ENCODE assay signal across 1 cellular context in the genomic region with DNA sequence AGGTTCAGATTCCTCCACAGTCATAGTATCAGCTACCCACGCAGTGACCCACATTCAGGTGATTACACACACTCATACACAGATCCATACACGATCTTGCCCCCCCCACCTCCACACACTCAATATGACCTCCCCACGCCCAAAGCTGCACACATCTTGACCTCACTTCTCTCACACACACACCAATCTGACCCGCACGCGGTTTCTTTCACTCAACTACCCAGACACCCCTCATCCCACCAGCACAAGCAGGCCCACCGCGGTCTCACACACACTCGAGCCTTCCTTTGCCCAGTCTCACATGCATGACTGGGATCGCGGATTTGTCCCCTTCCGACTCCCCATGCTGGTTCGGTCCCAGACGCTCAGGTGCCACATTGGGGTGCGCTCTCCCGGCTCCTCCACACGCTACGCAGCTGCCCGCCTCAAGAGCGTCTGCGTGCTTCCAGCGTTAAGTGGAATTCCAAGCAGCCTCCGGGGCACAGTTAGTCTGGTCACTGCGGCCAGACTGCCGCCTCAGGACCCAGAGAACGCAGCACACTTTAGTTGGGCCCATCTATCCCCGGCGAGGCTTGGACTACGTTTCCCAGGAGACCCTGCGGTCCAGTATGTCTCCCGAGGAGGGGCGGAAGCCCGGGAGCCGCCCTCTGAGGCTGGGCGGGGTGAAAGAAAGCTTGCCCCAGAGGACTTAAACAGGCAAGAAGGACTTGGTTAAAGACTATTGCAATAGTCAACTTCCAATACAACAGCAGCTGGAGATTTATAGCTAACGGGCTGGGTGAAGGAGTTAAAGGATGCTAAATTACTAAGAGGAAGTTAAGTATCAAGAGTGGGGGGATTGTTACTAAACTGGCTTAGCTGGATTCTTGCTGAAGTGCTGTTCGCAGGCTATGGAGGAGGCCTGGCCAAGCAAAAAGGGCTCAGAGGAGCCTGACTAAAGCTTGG.
TF ChIP-seq lines count a peak whose summit lies in the region.

No MANE protein-coding gene starts in this region.

TF ChIP-seq in HEK293, 187 proteins besides CTCF, POLR2A, EP300 and RAD21 (continued from another document and continues in another):
- TF ChIP-seq, protein P1, sequence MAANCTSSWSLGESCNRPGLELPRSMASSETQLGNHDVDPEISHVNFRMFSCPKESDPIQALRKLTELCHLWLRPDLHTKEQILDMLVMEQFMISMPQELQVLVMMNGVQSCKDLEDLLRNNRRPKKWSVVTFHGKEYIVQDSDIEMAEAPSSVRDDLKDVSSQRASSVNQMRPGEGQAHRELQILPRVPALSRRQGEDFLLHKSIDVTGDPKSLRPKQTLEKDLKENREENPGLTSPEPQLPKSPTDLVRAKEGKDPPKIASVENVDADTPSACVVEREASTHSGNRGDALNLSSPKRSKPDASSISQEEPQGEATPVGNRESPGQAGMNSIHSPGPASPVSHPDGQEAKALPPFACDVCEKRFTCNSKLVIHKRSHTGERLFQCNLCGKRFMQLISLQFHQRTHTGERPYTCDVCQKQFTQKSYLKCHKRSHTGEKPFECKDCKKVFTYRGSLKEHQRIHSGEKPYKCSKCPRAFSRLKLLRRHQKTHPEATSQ (tag by site-specific recombination; IDR thresholded peaks at IDR 0.05) = no peak
- TF ChIP-seq KLF7 (tag by site-specific recombination; IDR thresholded peaks at IDR 0.05; ENCODE audit: borderline replicate concordance) (peak; percentile 79), GLIS2 (tag by site-specific recombination; IDR thresholded peaks at IDR 0.05) (peak; percentile 68; the same call in 1 of the 2 replicates), ZNF140 (tag by site-specific recombination; IDR thresholded peaks at IDR 0.05) (no peak), EGR2 (tag by site-specific recombination; IDR thresholded peaks at IDR 0.05; ENCODE audit: low read depth) (peak; percentile 94), ZBTB8A (tag by site-specific recombination; IDR thresholded peaks at IDR 0.05) (peak; percentile 77), ZFP37 (tag by site-specific recombination; IDR thresholded peaks at IDR 0.05) (peak; percentile 96), ZSCAN16 (tag by site-specific recombination; IDR thresholded peaks at IDR 0.05) (no peak), ZNF571 (tag by site-specific recombination; IDR thresholded peaks at IDR 0.05) (no peak), MZF1 (tag by site-specific recombination; IDR thresholded peaks at IDR 0.05; ENCODE audit: borderline replicate concordance) (peak; percentile 54), REPIN1 (tag by site-specific recombination; IDR thresholded peaks at IDR 0.05; ENCODE audit: low read depth) (peak; percentile 85), ZNF214 (tag by site-specific recombination; IDR thresholded peaks at IDR 0.05; ENCODE audit: borderline replicate concordance) (no peak), ZSCAN30 (tag by site-specific recombination; IDR thresholded peaks at IDR 0.05) (peak; percentile 44; the same call in 1 of the 2 replicates), ZNF791 (tag by site-specific recombination; IDR thresholded peaks at IDR 0.05) (no peak), ZNF114 (tag by site-specific recombination; IDR thresholded peaks at IDR 0.05) (no peak), ZNF404 (tag by site-specific recombination; IDR thresholded peaks at IDR 0.05) (no peak), ZFHX2 (tag by site-specific recombination; conservative IDR thresholded peaks at IDR 0.05) (peak; percentile 96), ZNF266 (tag by site-specific recombination; IDR thresholded peaks at IDR 0.05; ENCODE audit: low read depth) (peak; percentile 55; the same call in 1 of the 2 replicates), ZNF423 (tag by site-specific recombination; IDR thresholded peaks at IDR 0.05) (no peak), ZNF221 (tag by site-specific recombination; IDR thresholded peaks at IDR 0.05; ENCODE audit: borderline replicate concordance) (no peak), ZNF664 (tag by site-specific recombination; IDR thresholded peaks at IDR 0.05) (no peak), ZNF768 (tag by site-specific recombination; IDR thresholded peaks at IDR 0.05) (no peak; the same call in 1 of the 2 replicates), WT1 (tag by site-specific recombination; IDR thresholded peaks at IDR 0.05) (peak; percentile 55), ZNF211 (tag by site-specific recombination; IDR thresholded peaks at IDR 0.05; ENCODE audit: low read depth) (no peak), ZEB2 (tag by site-specific recombination; IDR thresholded peaks at IDR 0.05) (0 out of 2 replicates have a peak, but pooled peaks have one; percentile 46), ZNF654 (tag by site-specific recombination; IDR thresholded peaks at IDR 0.05; ENCODE audit: low read depth) (no peak), ZNF121 (tag by site-specific recombination; IDR thresholded peaks at IDR 0.05) (peak; percentile 67), ZNF174 (tag by site-specific recombination; IDR thresholded peaks at IDR 0.05) (no peak), ZNF555 (tag by site-specific recombination; conservative IDR thresholded peaks at IDR 0.05) (no peak), ZNF155 (tag by site-specific recombination; IDR thresholded peaks at IDR 0.05) (peak; percentile 18; the same call in 1 of the 2 replicates), ZNF521 (tag by site-specific recombination; IDR thresholded peaks at IDR 0.05) (no peak), ZBTB1 (tag by site-specific recombination; IDR thresholded peaks at IDR 0.05) (no peak; the same call in 1 of the 2 replicates), ZBTB20 (tag by site-specific recombination; IDR thresholded peaks at IDR 0.05) (peak; percentile 98), ZNF548 (tag by site-specific recombination; IDR thresholded peaks at IDR 0.05) (peak; percentile 72)
- TF ChIP-seq, protein P2, sequence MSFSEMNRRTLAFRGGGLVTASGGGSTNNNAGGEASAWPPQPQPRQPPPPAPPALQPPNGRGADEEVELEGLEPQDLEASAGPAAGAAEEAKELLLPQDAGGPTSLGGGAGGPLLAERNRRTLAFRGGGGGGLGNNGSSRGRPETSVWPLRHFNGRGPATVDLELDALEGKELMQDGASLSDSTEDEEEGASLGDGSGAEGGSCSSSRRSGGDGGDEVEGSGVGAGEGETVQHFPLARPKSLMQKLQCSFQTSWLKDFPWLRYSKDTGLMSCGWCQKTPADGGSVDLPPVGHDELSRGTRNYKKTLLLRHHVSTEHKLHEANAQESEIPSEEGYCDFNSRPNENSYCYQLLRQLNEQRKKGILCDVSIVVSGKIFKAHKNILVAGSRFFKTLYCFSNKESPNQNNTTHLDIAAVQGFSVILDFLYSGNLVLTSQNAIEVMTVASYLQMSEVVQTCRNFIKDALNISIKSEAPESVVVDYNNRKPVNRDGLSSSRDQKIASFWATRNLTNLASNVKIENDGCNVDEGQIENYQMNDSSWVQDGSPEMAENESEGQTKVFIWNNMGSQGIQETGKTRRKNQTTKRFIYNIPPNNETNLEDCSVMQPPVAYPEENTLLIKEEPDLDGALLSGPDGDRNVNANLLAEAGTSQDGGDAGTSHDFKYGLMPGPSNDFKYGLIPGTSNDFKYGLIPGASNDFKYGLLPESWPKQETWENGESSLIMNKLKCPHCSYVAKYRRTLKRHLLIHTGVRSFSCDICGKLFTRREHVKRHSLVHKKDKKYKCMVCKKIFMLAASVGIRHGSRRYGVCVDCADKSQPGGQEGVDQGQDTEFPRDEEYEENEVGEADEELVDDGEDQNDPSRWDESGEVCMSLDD (tag by site-specific recombination; IDR thresholded peaks at IDR 0.05) = peak; percentile 99
- TF ChIP-seq, protein P3, sequence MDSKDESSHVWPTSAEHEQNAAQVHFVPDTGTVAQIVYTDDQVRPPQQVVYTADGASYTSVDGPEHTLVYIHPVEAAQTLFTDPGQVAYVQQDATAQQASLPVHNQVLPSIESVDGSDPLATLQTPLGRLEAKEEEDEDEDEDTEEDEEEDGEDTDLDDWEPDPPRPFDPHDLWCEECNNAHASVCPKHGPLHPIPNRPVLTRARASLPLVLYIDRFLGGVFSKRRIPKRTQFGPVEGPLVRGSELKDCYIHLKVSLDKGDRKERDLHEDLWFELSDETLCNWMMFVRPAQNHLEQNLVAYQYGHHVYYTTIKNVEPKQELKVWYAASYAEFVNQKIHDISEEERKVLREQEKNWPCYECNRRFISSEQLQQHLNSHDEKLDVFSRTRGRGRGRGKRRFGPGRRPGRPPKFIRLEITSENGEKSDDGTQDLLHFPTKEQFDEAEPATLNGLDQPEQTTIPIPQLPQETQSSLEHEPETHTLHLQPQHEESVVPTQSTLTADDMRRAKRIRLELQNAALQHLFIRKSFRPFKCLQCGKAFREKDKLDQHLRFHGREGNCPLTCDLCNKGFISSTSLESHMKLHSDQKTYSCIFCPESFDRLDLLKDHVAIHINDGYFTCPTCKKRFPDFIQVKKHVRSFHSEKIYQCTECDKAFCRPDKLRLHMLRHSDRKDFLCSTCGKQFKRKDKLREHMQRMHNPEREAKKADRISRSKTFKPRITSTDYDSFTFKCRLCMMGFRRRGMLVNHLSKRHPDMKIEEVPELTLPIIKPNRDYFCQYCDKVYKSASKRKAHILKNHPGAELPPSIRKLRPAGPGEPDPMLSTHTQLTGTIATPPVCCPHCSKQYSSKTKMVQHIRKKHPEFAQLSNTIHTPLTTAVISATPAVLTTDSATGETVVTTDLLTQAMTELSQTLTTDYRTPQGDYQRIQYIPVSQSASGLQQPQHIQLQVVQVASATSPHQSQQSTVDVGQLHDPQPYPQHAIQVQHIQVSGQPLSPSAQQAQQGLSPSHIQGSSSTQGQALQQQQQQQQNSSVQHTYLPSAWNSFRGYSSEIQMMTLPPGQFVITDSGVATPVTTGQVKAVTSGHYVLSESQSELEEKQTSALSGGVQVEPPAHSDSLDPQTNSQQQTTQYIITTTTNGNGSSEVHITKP (tag by site-specific recombination; IDR thresholded peaks at IDR 0.05) = peak; percentile 99
- TF ChIP-seq, protein P4, sequence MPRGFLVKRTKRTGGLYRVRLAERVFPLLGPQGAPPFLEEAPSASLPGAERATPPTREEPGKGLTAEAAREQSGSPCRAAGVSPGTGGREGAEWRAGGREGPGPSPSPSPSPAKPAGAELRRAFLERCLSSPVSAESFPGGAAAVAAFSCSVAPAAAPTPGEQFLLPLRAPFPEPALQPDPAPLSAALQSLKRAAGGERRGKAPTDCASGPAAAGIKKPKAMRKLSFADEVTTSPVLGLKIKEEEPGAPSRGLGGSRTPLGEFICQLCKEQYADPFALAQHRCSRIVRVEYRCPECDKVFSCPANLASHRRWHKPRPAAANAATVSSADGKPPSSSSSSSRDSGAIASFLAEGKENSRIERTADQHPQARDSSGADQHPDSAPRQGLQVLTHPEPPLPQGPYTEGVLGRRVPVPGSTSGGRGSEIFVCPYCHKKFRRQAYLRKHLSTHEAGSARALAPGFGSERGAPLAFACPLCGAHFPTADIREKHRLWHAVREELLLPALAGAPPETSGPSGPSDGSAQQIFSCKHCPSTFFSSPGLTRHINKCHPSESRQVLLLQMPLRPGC (tag by site-specific recombination; IDR thresholded peaks at IDR 0.05) = peak; percentile 73; the same call in 1 of the 2 replicates
- TF ChIP-seq, protein P5, sequence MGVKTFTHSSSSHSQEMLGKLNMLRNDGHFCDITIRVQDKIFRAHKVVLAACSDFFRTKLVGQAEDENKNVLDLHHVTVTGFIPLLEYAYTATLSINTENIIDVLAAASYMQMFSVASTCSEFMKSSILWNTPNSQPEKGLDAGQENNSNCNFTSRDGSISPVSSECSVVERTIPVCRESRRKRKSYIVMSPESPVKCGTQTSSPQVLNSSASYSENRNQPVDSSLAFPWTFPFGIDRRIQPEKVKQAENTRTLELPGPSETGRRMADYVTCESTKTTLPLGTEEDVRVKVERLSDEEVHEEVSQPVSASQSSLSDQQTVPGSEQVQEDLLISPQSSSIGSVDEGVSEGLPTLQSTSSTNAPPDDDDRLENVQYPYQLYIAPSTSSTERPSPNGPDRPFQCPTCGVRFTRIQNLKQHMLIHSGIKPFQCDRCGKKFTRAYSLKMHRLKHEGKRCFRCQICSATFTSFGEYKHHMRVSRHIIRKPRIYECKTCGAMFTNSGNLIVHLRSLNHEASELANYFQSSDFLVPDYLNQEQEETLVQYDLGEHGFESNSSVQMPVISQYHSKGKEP (tag by site-specific recombination; IDR thresholded peaks at IDR 0.05) = no peak; the same call in 1 of the 2 replicates
- TF ChIP-seq, protein P6, sequence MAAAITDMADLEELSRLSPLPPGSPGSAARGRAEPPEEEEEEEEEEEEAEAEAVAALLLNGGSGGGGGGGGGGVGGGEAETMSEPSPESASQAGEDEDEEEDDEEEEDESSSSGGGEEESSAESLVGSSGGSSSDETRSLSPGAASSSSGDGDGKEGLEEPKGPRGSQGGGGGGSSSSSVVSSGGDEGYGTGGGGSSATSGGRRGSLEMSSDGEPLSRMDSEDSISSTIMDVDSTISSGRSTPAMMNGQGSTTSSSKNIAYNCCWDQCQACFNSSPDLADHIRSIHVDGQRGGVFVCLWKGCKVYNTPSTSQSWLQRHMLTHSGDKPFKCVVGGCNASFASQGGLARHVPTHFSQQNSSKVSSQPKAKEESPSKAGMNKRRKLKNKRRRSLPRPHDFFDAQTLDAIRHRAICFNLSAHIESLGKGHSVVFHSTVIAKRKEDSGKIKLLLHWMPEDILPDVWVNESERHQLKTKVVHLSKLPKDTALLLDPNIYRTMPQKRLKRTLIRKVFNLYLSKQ (tag by site-specific recombination; IDR thresholded peaks at IDR 0.05; ENCODE audit: borderline replicate concordance) = peak; percentile 80
- TF ChIP-seq, protein P7, sequence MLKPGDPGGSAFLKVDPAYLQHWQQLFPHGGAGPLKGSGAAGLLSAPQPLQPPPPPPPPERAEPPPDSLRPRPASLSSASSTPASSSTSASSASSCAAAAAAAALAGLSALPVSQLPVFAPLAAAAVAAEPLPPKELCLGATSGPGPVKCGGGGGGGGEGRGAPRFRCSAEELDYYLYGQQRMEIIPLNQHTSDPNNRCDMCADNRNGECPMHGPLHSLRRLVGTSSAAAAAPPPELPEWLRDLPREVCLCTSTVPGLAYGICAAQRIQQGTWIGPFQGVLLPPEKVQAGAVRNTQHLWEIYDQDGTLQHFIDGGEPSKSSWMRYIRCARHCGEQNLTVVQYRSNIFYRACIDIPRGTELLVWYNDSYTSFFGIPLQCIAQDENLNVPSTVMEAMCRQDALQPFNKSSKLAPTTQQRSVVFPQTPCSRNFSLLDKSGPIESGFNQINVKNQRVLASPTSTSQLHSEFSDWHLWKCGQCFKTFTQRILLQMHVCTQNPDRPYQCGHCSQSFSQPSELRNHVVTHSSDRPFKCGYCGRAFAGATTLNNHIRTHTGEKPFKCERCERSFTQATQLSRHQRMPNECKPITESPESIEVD (tag by site-specific recombination; IDR thresholded peaks at IDR 0.05) = no peak
- TF ChIP-seq, protein P8, sequence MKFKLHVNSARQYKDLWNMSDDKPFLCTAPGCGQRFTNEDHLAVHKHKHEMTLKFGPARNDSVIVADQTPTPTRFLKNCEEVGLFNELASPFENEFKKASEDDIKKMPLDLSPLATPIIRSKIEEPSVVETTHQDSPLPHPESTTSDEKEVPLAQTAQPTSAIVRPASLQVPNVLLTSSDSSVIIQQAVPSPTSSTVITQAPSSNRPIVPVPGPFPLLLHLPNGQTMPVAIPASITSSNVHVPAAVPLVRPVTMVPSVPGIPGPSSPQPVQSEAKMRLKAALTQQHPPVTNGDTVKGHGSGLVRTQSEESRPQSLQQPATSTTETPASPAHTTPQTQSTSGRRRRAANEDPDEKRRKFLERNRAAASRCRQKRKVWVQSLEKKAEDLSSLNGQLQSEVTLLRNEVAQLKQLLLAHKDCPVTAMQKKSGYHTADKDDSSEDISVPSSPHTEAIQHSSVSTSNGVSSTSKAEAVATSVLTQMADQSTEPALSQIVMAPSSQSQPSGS (tag by site-specific recombination; IDR thresholded peaks at IDR 0.05; ENCODE audit: low read depth) = 0 out of 2 replicates have a peak, but pooled peaks have one; percentile 10
